Comparison of ENCODE assay signal across 8 cellular contexts in genomic region chr5:43484049-43484849, GRCh38. TPM values are rescaled to one million over a fixed set of nuclear protein-coding genes. Genes with fewer than 3 reads are reported as not detected.
DNase-seq lines count a peak whose midpoint lies in the region; ATAC-seq and TF ChIP-seq lines count a peak whose summit lies in the region.

No MANE protein-coding gene starts in this region.

- peak overlapping the region; percentile 99 for H3K4me3 Mint-ChIP-seq in chondrocyte (ENCODE audit: unreplicated experiment)

- peak; percentile 69 for ATAC-seq in HG03442 (IDR thresholded peaks at IDR 0.05; ENCODE audit: unreplicated experiment)

- DNase-seq in BE2C (peak; percentile 87), GM19240 (ENCODE audit: insufficient read length, low spot score) (peak; percentile 53), NCI-H460 (ENCODE audit: extremely low read depth, low read depth) (peak; percentile 78), chondrocyte (ENCODE audit: low spot score) (no peak), kidney glomerular epithelial cell (lab: John Stamatoyannopoulos, UW) (peak; percentile 80)
- DNase-seq in activated CD4-positive, alpha-beta T cell treated with anti-CD3 and anti-CD28 coated beads for 24 hours (ENCODE audit: low read depth in 2 of 2), result peak; percentile 70 to 80
- DNase-seq in stimulated activated CD4-positive, alpha-beta T cell treated with anti-CD3 and anti-CD28 coated beads, Interleukin-15, amount 100 ng/mL, for 24 hours, result peak; percentile 90

- peak overlapping the region; percentile 90 for H3K4me3 ChIP-seq in BE2C (ENCODE audit: low read depth, low read length)

- H3K27ac Mint-ChIP-seq in chondrocyte (ENCODE audit: unreplicated experiment), result peak overlapping the region; percentile 100

- H3K27me3 Mint-ChIP-seq in chondrocyte (ENCODE audit: low read depth), result no peaks in the 10 kb centered on the region

- H3K4me1 Mint-ChIP-seq in chondrocyte (ENCODE audit: low read depth), result peaks cover 39% of the 10 kb centered on the region

- TF ChIP-seq CTCF in BE2C (IDR thresholded peaks at IDR 0.05; ENCODE audit: low read depth, low read length) (peak; percentile 52), chondrocyte (IDR thresholded peaks at IDR 0.05) (peak; percentile 88)

- no peaks in the 10 kb centered on the region for H3K27me3 ChIP-seq in BE2C

- H3K9me3 ChIP-seq in BE2C, result no peaks in the 10 kb centered on the region

- H3K36me3 Mint-ChIP-seq in chondrocyte (ENCODE audit: low read depth), result no peaks in the 10 kb centered on the region

- H3K9me3 Mint-ChIP-seq in chondrocyte (ENCODE audit: low read depth), result no peaks in the 10 kb centered on the region

- peaks cover 2% of the 10 kb centered on the region; the same call in 1 of the 2 replicates for H3K4me1 ChIP-seq in BE2C

- H3K36me3 ChIP-seq in BE2C, result peaks cover 7% of the 10 kb centered on the region

RNA-seq across cellular contexts. Expression of gene TMEM267, which starts 0.6 kb away (rescaled TPM):
- polyA plus RNA-seq in BE2C (2012; ENCODE audit: insufficient read depth, insufficient read length, low read depth), result 11.8 TPM
- total RNA-seq in NCI-H460 (2014; rRNA removed; shearing (Covaris generic)), result 59.3 and 65.6 TPM in 2 replicates
- 31.1 and 35.5 TPM in 2 replicates for polyA plus RNA-seq in NCI-H460 (2014; cell fraction: nucleus; rRNA removed)
- total RNA-seq in chondrocyte, result 26.6 to 36.6 TPM (median 32.3 TPM) in 3 replicates

RNA-seq across cellular contexts. Expression of gene C5orf34, which starts 30.7 kb away (rescaled TPM):
- 0.57 TPM for polyA plus RNA-seq in BE2C (2012; ENCODE audit: insufficient read depth, insufficient read length, low read depth)
- total RNA-seq in NCI-H460 (2014; rRNA removed; shearing (Covaris generic)), result 11.5 and 13.1 TPM in 2 replicates
- polyA plus RNA-seq in NCI-H460 (2014; cell fraction: nucleus; rRNA removed), result 28.2 and 36.7 TPM in 2 replicates
- total RNA-seq in chondrocyte, result 1.8 to 2.4 TPM (median 1.9 TPM) in 3 replicates
